8 cellular contexts compared by ENCODE assay signal in genomic region chr2:240831594-240832204, GRCh38. TPM values are rescaled to one million over a fixed set of nuclear protein-coding genes. Genes with fewer than 3 reads are reported as not detected.
DNase-seq lines count a peak whose midpoint lies in the region; ATAC-seq, FAIRE-seq and TF ChIP-seq lines count a peak whose summit lies in the region.

No MANE protein-coding gene starts in this region.

- peaks cover 5% of the 10 kb centered on the region for H3K4me1 Mint-ChIP-seq in activated naive CD4-positive, alpha-beta T cell treated with anti-CD3 and anti-CD28 coated beads for 36 hours (ENCODE audit: low read depth)
- peaks cover 2% of the 10 kb centered on the region for H3K4me1 Mint-ChIP-seq in astrocyte (ENCODE audit: low read depth, unreplicated experiment)

- H3K27me3 Mint-ChIP-seq in activated naive CD4-positive, alpha-beta T cell treated with anti-CD3 and anti-CD28 coated beads for 36 hours (ENCODE audit: low read depth): peaks cover 20% of the 10 kb centered on the region
- peaks cover 48% of the 10 kb centered on the region for H3K27me3 Mint-ChIP-seq in astrocyte (ENCODE audit: low read depth, unreplicated experiment)

- TF ChIP-seq CTCF in astrocyte (IDR thresholded peaks at IDR 0.05; ENCODE audit: insufficient read depth, low read depth, low read length) (no peak), testis (IDR thresholded peaks at IDR 0.05) (no peak)

- CTCF ChIA-PET in activated naive CD4-positive, alpha-beta T cell treated with anti-CD3 and anti-CD28 coated beads for 36 hours (lab: Charles Lee): no interaction called here

- no peak overlapping the region for H3K9ac ChIP-seq in astrocyte (ENCODE audit: low read length)

- WGBS in testis, 2 donors: 17 to 19% methylated on average over 25 to 27 of the region's 27 CpGs

- no peaks in the 10 kb centered on the region for H3K36me3 ChIP-seq in astrocyte (ENCODE audit: insufficient read depth, low read length)
- no peaks in the 10 kb centered on the region for H3K36me3 ChIP-seq in testis (ENCODE audit: low read depth, missing control alignments)

- FAIRE-seq in astrocyte (lab: Jason Lieb, UNC): no peak

- peak overlapping the region; percentile 74 for H3K4me2 ChIP-seq in astrocyte (ENCODE audit: low read length)

- TF ChIP-seq POLR2A in testis (IDR thresholded peaks at IDR 0.05): no peak

- no peak overlapping the region for H3K27ac ChIP-seq in astrocyte (ENCODE audit: low read depth, low read length)
- H3K27ac ChIP-seq in layer of hippocampus (ENCODE audit: low read depth, low read length): peak overlapping the region; percentile 4
- H3K27ac ChIP-seq in testis: no peak overlapping the region

- no peaks in the 10 kb centered on the region for H4K20me1 ChIP-seq in astrocyte (ENCODE audit: insufficient read depth, low read length)

- peak overlapping the region; percentile 43 for H2AFZ ChIP-seq in astrocyte (ENCODE audit: low read depth, low read length)

- no peak for DNase-seq in activated naive CD4-positive, alpha-beta T cell treated with anti-CD3 and anti-CD28 coated beads for 36 hours
- no peak for DNase-seq in activated naive CD4-positive, alpha-beta T cell treated with Interleukin-2 at 50 U/mL for 16 hours
- DNase-seq in astrocyte (ENCODE audit: low read depth) (no peak), testis (peak; percentile 25), SKM-1 treated with dmso at 0.1 percent for 144 hours (lab: John Stamatoyannopoulos, UW; ENCODE audit: unreplicated experiment) (no peak), NCI-H1694 treated with DMSO at 0.1 percent for 48 hours (lab: John Stamatoyannopoulos, UW) (no peak)

- no peaks in the 10 kb centered on the region for H3K36me3 Mint-ChIP-seq in activated naive CD4-positive, alpha-beta T cell treated with anti-CD3 and anti-CD28 coated beads for 36 hours (ENCODE audit: low read depth)
- H3K36me3 Mint-ChIP-seq in astrocyte (ENCODE audit: low read depth, unreplicated experiment): no peaks in the 10 kb centered on the region

- H3K27ac Mint-ChIP-seq in activated naive CD4-positive, alpha-beta T cell treated with anti-CD3 and anti-CD28 coated beads for 36 hours: no peak overlapping the region
- no peak overlapping the region for H3K27ac Mint-ChIP-seq in astrocyte (ENCODE audit: unreplicated experiment)

- intact Hi-C loops in activated naive CD4-positive, alpha-beta T cell treated with anti-CD3 and anti-CD28 coated beads for 36 hours (cut with micrococcal nuclease): loop anchor here (1.0 kb wide), 3 partner anchors 10 to 1050 kb away; no protein-coding TSS in a partner anchor
- intact Hi-C loops in testis (cut with DNase I; ENCODE audit: low total_unique reads): no loop called here

- H3K4me3 ChIP-seq in astrocyte (ENCODE audit: insufficient read depth, low read depth, low read length): peak overlapping the region; percentile 33
- peak overlapping the region; percentile 32 to 54 for H3K4me3 ChIP-seq in testis

- H3K9me3 Mint-ChIP-seq in activated naive CD4-positive, alpha-beta T cell treated with anti-CD3 and anti-CD28 coated beads for 36 hours: no peaks in the 10 kb centered on the region
- peaks cover 1% of the 10 kb centered on the region for H3K9me3 Mint-ChIP-seq in astrocyte (ENCODE audit: unreplicated experiment)

- peak overlapping the region; percentile 70 for H3K4me3 Mint-ChIP-seq in activated naive CD4-positive, alpha-beta T cell treated with anti-CD3 and anti-CD28 coated beads for 36 hours
- H3K4me3 Mint-ChIP-seq in astrocyte (ENCODE audit: unreplicated experiment): peak overlapping the region; percentile 71

- H3K4me1 ChIP-seq in astrocyte (ENCODE audit: insufficient read depth, low read length): peaks cover 6% of the 10 kb centered on the region
- H3K4me1 ChIP-seq in testis: peaks cover 4% of the 10 kb centered on the region

- no peaks in the 10 kb centered on the region for H3K79me2 ChIP-seq in astrocyte (ENCODE audit: insufficient read depth, low read length)

- no peak for ATAC-seq in GM21529 (IDR thresholded peaks at IDR 0.05; ENCODE audit: unreplicated experiment)

- H3K27me3 ChIP-seq in astrocyte (ENCODE audit: insufficient read depth, low read length) (peaks cover 20% of the 10 kb centered on the region), layer of hippocampus (ENCODE audit: control insufficient read depth, insufficient read depth, low read length) (no peaks in the 10 kb centered on the region), testis (no peaks in the 10 kb centered on the region)

- H3K9me3 ChIP-seq in astrocyte (ENCODE audit: insufficient read depth, low read depth, low read length) (no peaks in the 10 kb centered on the region), testis (no peaks in the 10 kb centered on the region)

RNA-seq across cellular contexts. Expression of gene KIF1A, which starts 11.7 kb away (rescaled TPM):
- total RNA-seq in activated naive CD4-positive, alpha-beta T cell treated with anti-CD3 and anti-CD28 coated beads for 36 hours: 1 to 10 TPM; 8.4 TPM
- 20.3 and 51.2 TPM in 2 replicates for total RNA-seq in astrocyte
- total RNA-seq in testis: 10 to 100 TPM; 37.0 to 42.1 TPM
- 33.5 TPM for polyA plus RNA-seq in testis (ENCODE audit: insufficient read depth, low read depth, low replicate concordance)

RNA-seq across cellular contexts. Expression of gene AGXT, which starts 36.9 kb away (rescaled TPM):
- total RNA-seq in activated naive CD4-positive, alpha-beta T cell treated with anti-CD3 and anti-CD28 coated beads for 36 hours: not detected
- total RNA-seq in astrocyte (not detected in 2 replicates), testis (under 1 TPM in 1 of 2 donors, not detected in 1; 0.24 TPM)
- 0.51 TPM for polyA plus RNA-seq in testis (ENCODE audit: insufficient read depth, low read depth, low replicate concordance)
